In the genomic region with DNA sequence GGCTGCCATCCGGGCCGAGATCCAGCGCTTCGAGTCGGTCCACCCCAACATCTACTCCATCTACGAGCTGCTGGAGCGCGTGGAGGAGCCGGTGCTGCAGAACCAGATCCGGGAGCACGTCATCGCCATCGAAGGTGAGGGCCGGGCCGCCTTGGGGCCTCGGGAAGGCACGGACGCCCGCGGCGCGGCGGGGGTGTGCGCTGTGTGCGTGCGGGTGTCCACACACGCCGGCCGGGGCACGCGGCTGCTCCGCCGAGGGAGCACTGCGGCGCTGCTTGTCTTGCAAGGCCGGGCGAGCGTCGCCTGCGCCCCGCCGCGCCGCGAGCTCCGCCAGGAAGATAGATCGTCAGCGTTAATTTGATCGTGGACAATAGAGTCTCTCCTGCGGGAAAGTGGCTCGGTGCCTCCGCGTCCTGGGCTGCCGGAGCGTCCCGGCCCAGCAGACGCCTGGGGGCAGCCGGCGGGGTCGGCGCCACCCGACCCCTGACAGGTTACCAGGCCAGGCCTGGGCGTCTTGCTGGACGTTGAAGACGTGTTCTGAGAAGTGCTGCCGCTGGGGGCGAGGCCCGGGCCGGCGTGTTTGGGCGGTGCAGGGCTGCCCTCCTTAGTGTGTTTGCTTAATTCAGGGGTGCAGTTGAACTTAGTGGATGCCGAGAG, we compare ENCODE assay signal across 8 cellular contexts. TPM values are rescaled to one million over a fixed set of nuclear protein-coding genes. Genes with fewer than 3 reads are reported as not detected.
DNase-seq lines count a peak whose midpoint lies in the region; ATAC-seq, FAIRE-seq and TF ChIP-seq lines count a peak whose summit lies in the region.

No MANE protein-coding gene starts in this region.

- peak overlapping the region; percentile 66 for H3K4me3 ChIP-seq in bronchial epithelial cell (ENCODE audit: low read depth, low read length)
- peak overlapping the region; percentile 66 to 78 for H3K4me3 ChIP-seq in kidney (ENCODE audit: low read length in 2 of 2)

- peaks cover 17 to 25% of the 10 kb centered on the region in 2 donors for H3K4me1 ChIP-seq in kidney (ENCODE audit: control insufficient read depth in 1 of 2, insufficient read depth in 1 of 2, low read depth in 1 of 2, low read length in 2 of 2)

- TF ChIP-seq CTCF in bronchial epithelial cell (IDR thresholded peaks at IDR 0.05; ENCODE audit: insufficient read depth, low read length, severe bottlenecking) (no peak), kidney (IDR thresholded peaks at IDR 0.05; ENCODE audit: borderline replicate concordance, extremely low read depth, insufficient read depth) (no peak)

- H3K9ac ChIP-seq in kidney (ENCODE audit: low read length in 2 of 2) = peak overlapping the region; percentile 20 to 80

- DNase-seq in EL = peak; percentile 44
- peak; percentile 34 for DNase-seq in M059J (ENCODE audit: low read depth)
- no peak for DNase-seq in bronchial epithelial cell (ENCODE audit: low read depth)
- peak; percentile 84 for DNase-seq in kidney
- DNase-seq in stimulated activated effector memory CD8-positive, alpha-beta T cell treated with anti-CD3 and anti-CD28 coated beads, Interleukin-12 subunit alpha, Interleukin-12 subunit beta, amount 100 ng/mL, for 72 hours (ENCODE audit: low spot score in 2 of 2) = no peak
- no peak for DNase-seq in H4 (ENCODE audit: low spot score)

- H3K4me3 Mint-ChIP-seq in stimulated activated effector memory CD8-positive, alpha-beta T cell treated with anti-CD3 and anti-CD28 coated beads, Interleukin-12 subunit alpha, Interleukin-12 subunit beta, amount 100 ng/mL, for 72 hours = peak overlapping the region; percentile 66

- H3K9me3 ChIP-seq in kidney (ENCODE audit: control insufficient read depth in 1 of 2, low read length in 2 of 2) = no peaks in the 10 kb centered on the region

- no peaks in the 10 kb centered on the region for H3K27me3 ChIP-seq in bronchial epithelial cell (ENCODE audit: control insufficient read depth, insufficient read depth, low read length)

- ATAC-seq in stimulated activated effector memory CD8-positive, alpha-beta T cell treated with anti-CD3 and anti-CD28 coated beads, Interleukin-12 subunit alpha, Interleukin-12 subunit beta, amount 100 ng/mL, for 72 hours = peak; percentile 52
- ATAC-seq in GM18867 (IDR thresholded peaks at IDR 0.05; ENCODE audit: unreplicated experiment) (no peak), GM18861 (IDR thresholded peaks at IDR 0.05; ENCODE audit: unreplicated experiment) (no peak)

- H3K27ac Mint-ChIP-seq in stimulated activated effector memory CD8-positive, alpha-beta T cell treated with anti-CD3 and anti-CD28 coated beads, Interleukin-12 subunit alpha, Interleukin-12 subunit beta, amount 100 ng/mL, for 72 hours = no peak overlapping the region

- peak overlapping the region in 1 of 2 donors; percentile 74 for H3K27ac ChIP-seq in kidney (ENCODE audit: low read depth in 2 of 2, low read length in 2 of 2)

- H3K36me3 ChIP-seq in bronchial epithelial cell (ENCODE audit: control insufficient read depth, insufficient read depth, low read length) (no peaks in the 10 kb centered on the region), kidney (ENCODE audit: control insufficient read depth in 1 of 2, insufficient read depth in 2 of 2, low read length in 2 of 2) (no peaks in the 10 kb centered on the region)

- H3K36me3 Mint-ChIP-seq in stimulated activated effector memory CD8-positive, alpha-beta T cell treated with anti-CD3 and anti-CD28 coated beads, Interleukin-12 subunit alpha, Interleukin-12 subunit beta, amount 100 ng/mL, for 72 hours = no peaks in the 10 kb centered on the region

- FAIRE-seq in bronchial epithelial cell (lab: Jason Lieb, UNC) (no peak), kidney (lab: Jason Lieb, UNC) (no peak)

- intact Hi-C loops in kidney (cut with DNase I) = no loop called here

- peaks cover 20% of the 10 kb centered on the region for H3K4me1 Mint-ChIP-seq in stimulated activated effector memory CD8-positive, alpha-beta T cell treated with anti-CD3 and anti-CD28 coated beads, Interleukin-12 subunit alpha, Interleukin-12 subunit beta, amount 100 ng/mL, for 72 hours

- H3K9me3 Mint-ChIP-seq in stimulated activated effector memory CD8-positive, alpha-beta T cell treated with anti-CD3 and anti-CD28 coated beads, Interleukin-12 subunit alpha, Interleukin-12 subunit beta, amount 100 ng/mL, for 72 hours = peaks cover 2% of the 10 kb centered on the region

RNA-seq across cellular contexts. Expression of gene AGAP1, which starts 1.0 kb away (rescaled TPM):
- total RNA-seq in M059J (2014; rRNA removed; shearing (Covaris generic)) = 6.5 and 8.7 TPM in 2 replicates
- total RNA-seq in bronchial epithelial cell (17.9 and 22.4 TPM in 2 replicates), kidney (44.5 TPM)
- polyA plus RNA-seq in kidney (ENCODE audit: insufficient read depth, low read depth, low replicate concordance) = 8.1 TPM
- total RNA-seq in H4 (2014; rRNA removed; shearing (Covaris generic)) = 5.3 and 7.0 TPM in 2 replicates

Comparison
In these comparisons a context has a peak if more than half of its experiments do, and no peak if none do; other contexts are left out.
1. DNase-seq: peak in EL (single experiment), M059J (single experiment) and kidney (single experiment); none in bronchial epithelial cell (single experiment), stimulated activated effector memory CD8-positive, alpha-beta T cell treated with anti-CD3 and anti-CD28 coated beads, Interleukin-12 subunit alpha, Interleukin-12 subunit beta, amount 100 ng/mL, for 72 hours (0 of 2) and H4 (single experiment).